17 cellular contexts compared by ENCODE assay signal in genomic region chr6:69138173-69138572, GRCh38.
DNase-seq lines count a peak whose midpoint lies in the region; ATAC-seq and TF ChIP-seq lines count a peak whose summit lies in the region.
"Had no signal": no experiment of that assay in that cellular context is flagged by ENCODE, and none has a peak within 500 bp of the region (broad histone marks: within the 10 kb centered on the region; RNA-seq: fewer than 3 reads in every experiment).

No MANE protein-coding gene starts in this region.

- intact Hi-C loops in Right ventricle myocardium inferior (cut with DNase I), result loop anchor here (1.0 to 5.0 kb wide), 3 partner anchors 156 to 234 kb away; no protein-coding TSS in a partner anchor
- intact Hi-C loops in cardiac septum (cut with DNase I), result no loop called here
- intact Hi-C loops in spleen (cut with DNase I; ENCODE audit: low total_unique reads), result no loop called here

- ATAC-seq in Right ventricle myocardium inferior, result peak; percentile 90
- ATAC-seq: GM12878 had no signal

- no peak overlapping the region for H3K4me3 ChIP-seq in kidney epithelial cell (ENCODE audit: low read depth, low read length)
- H3K4me3 ChIP-seq in spleen, result no peak overlapping the region
- H3K4me3 ChIP-seq: BLaER1 treated with 17β-estradiol and CSF1 and Interleukin-3, amounts not matched to agents 10 nM and 100 nM; GM12878; HAP-1 had no signal

- DNase-seq in Right ventricle myocardium inferior (ENCODE audit: missing footprints) (no peak), cardiac septum (ENCODE audit: low spot score) (no peak), glomerular visceral epithelial cell (ENCODE audit: extremely low spot score) (peak; percentile 88), kidney epithelial cell (ENCODE audit: low read depth) (peak; percentile 26), GOT3 (lab: John Stamatoyannopoulos, UW) (no peak), RPMI8226 (no peak), amygdala (lab: John Stamatoyannopoulos, UW) (no peak), spleen (no peak)
- DNase-seq: 8988T, MV-4-11, NCI-H1436 treated with DMSO at 0.1 percent for 48 hours, NCI-H226, NCI-H69, SHP77 treated with DMSO at 0.1 percent for 48 hours had no signal

- no peaks in the 10 kb centered on the region for H3K4me1 ChIP-seq in spleen
- H3K4me1 ChIP-seq: BLaER1 treated with 17β-estradiol and CSF1 and Interleukin-3, amounts not matched to agents 10 nM and 100 nM; HAP-1 had no signal

- H3K27me3 ChIP-seq in kidney epithelial cell (ENCODE audit: control insufficient read depth, insufficient read depth, low read length) (no peaks in the 10 kb centered on the region), spleen (replicated peaks in 1 of 7) (no peaks in the 10 kb centered on the region)
- H3K27me3 ChIP-seq: BLaER1 treated with 17β-estradiol and CSF1 and Interleukin-3, amounts not matched to agents 10 nM and 100 nM had no signal

- H3K9me3 ChIP-seq in spleen, result no peaks in the 10 kb centered on the region
- H3K9me3 ChIP-seq: BLaER1 treated with 17β-estradiol and CSF1 and Interleukin-3, amounts not matched to agents 10 nM and 100 nM; HAP-1 had no signal

- no peaks in the 10 kb centered on the region for H3K36me3 ChIP-seq in kidney epithelial cell (ENCODE audit: control insufficient read depth, insufficient read depth, low read length)
- H3K36me3 ChIP-seq in spleen, result no peaks in the 10 kb centered on the region
- H3K36me3 ChIP-seq: BLaER1 treated with 17β-estradiol and CSF1 and Interleukin-3, amounts not matched to agents 10 nM and 100 nM; HAP-1 had no signal

- TF ChIP-seq CTCF in kidney epithelial cell (IDR thresholded peaks at IDR 0.05; ENCODE audit: insufficient read depth, low read length, poor library complexity, severe bottlenecking) (no peak), spleen (IDR thresholded peaks at IDR 0.05 in 8 of 11, conservative IDR thresholded peaks at IDR 0.05 in 3 of 11) (no peak)

- no peak for TF ChIP-seq POLR2A in spleen (IDR thresholded peaks at IDR 0.05)

- H3K27ac ChIP-seq in spleen, result no peak overlapping the region
- H3K27ac ChIP-seq: BLaER1 treated with 17β-estradiol and CSF1 and Interleukin-3, amounts not matched to agents 10 nM and 100 nM had no signal

Comparison
In these comparisons a context has a peak if more than half of its experiments do, and no peak if none do; other contexts are left out.
1. DNase-seq: peak in glomerular visceral epithelial cell (single experiment) and kidney epithelial cell (single experiment); none in Right ventricle myocardium inferior (single experiment), cardiac septum (single experiment), GOT3 (single experiment), RPMI8226 (single experiment), amygdala (0 of 56) and spleen (single experiment).